ENCODE assay signal across 28 cellular contexts in genomic region chr1:22915816-22916468, GRCh38. TPM values are rescaled to one million over a fixed set of nuclear protein-coding genes. Genes with fewer than 3 reads are reported as not detected.
A peak's percentile ranks its signal among the peaks of the same experiment; 100 is the strongest.
DNase-seq lines count a peak whose midpoint lies in the region; ATAC-seq, FAIRE-seq and TF ChIP-seq lines count a peak whose summit lies in the region.
"Had no signal": no experiment of that assay in that cellular context is flagged by ENCODE, and none has a peak within 500 bp of the region (broad histone marks: within the 10 kb centered on the region; RNA-seq: fewer than 3 reads in every experiment).

No MANE protein-coding gene starts in this region.

- H3K27ac Mint-ChIP-seq in endodermal cell, result no peak overlapping the region
- H3K27ac Mint-ChIP-seq: mesothelial cell of epicardium; natural killer cell treated with Interleukin-12 subunit alpha and Interleukin-12 subunit beta and Interleukin-15 and Interleukin-18, amount 100 ng/mL, for 72 hours; T-helper 17 cell had no signal

- ATAC-seq in GM18520 (IDR thresholded peaks at IDR 0.05; ENCODE audit: unreplicated experiment) (no peak), HG02623 (IDR thresholded peaks at IDR 0.05; ENCODE audit: unreplicated experiment) (no peak)
- ATAC-seq: left ventricle myocardium superior; natural killer cell treated with Interleukin-12 subunit alpha and Interleukin-12 subunit beta and Interleukin-15 and Interleukin-18, amount 100 ng/mL, for 72 hours; T-helper 17 cell had no signal

- H3K4me1 ChIP-seq in endodermal cell (ENCODE audit: control insufficient read depth, insufficient read depth, low read length), result no peaks in the 10 kb centered on the region
- H3K4me1 ChIP-seq in small intestine (ENCODE audit: control insufficient read depth in 2 of 2, insufficient read depth in 1 of 2, low read depth in 1 of 2, low read length in 1 of 2), result no peaks in the 10 kb centered on the region
- H3K4me1 ChIP-seq: colonic mucosa, transverse colon had no signal

- H3K9me3 Mint-ChIP-seq in endodermal cell, result no peaks in the 10 kb centered on the region
- H3K9me3 Mint-ChIP-seq: mesothelial cell of epicardium; natural killer cell treated with Interleukin-12 subunit alpha and Interleukin-12 subunit beta and Interleukin-15 and Interleukin-18, amount 100 ng/mL, for 72 hours had no signal

- peaks cover 6% of the 10 kb centered on the region for H3K36me3 Mint-ChIP-seq in endodermal cell (ENCODE audit: low read depth)
- H3K36me3 Mint-ChIP-seq: natural killer cell treated with Interleukin-12 subunit alpha and Interleukin-12 subunit beta and Interleukin-15 and Interleukin-18, amount 100 ng/mL, for 72 hours had no signal

- H3K27ac ChIP-seq in endodermal cell (ENCODE audit: low read depth, low read length) (no peak overlapping the region), small intestine (ENCODE audit: low read depth in 1 of 2, low read length in 1 of 2) (no peak overlapping the region)
- H3K27ac ChIP-seq: colonic mucosa, SK-N-MC, transverse colon had no signal

- H3K4me3 ChIP-seq in endodermal cell (ENCODE audit: low read length), result no peak overlapping the region
- H3K4me3 ChIP-seq in small intestine (ENCODE audit: low read depth in 1 of 2, low read length in 2 of 2), result no peak overlapping the region
- H3K4me3 ChIP-seq: colonic mucosa, SK-N-MC, transverse colon had no signal

- FAIRE-seq in small intestine (lab: Jason Lieb, UNC), result no peak
- FAIRE-seq: A204.1, GM18507, HTR-8/SVneo, islet of Langerhans had no signal

- peaks cover 7% of the 10 kb centered on the region for H3K4me1 Mint-ChIP-seq in endodermal cell
- H3K4me1 Mint-ChIP-seq: T-helper 17 cell had no signal

- H3K9ac ChIP-seq in endodermal cell (ENCODE audit: extremely low read depth, low read length, poor library complexity, severe bottlenecking), result no peak overlapping the region

- no peaks in the 10 kb centered on the region for H3K27me3 ChIP-seq in endodermal cell (ENCODE audit: control insufficient read depth, insufficient read depth, low read length, poor library complexity, severe bottlenecking)
- no peaks in the 10 kb centered on the region for H3K27me3 ChIP-seq in small intestine (ENCODE audit: control insufficient read depth in 2 of 2, insufficient read depth in 2 of 2, low read length in 2 of 2)
- H3K27me3 ChIP-seq: colonic mucosa, transverse colon had no signal

- WGBS in endodermal cell (ENCODE audit: insufficient coverage in 1 of 2, insufficient read length in 1 of 2), 2 experiments, result 81% methylated on average over 15 of the region's 15 CpGs; no CpG with 5 or more reads in 1 of the 2 experiments
- WGBS in small intestine, 3 donors, result 49 to 58% (median 54%) methylated on average over 15 of the region's 15 CpGs

- peak; percentile 21 for DNase-seq in NCI-H2227 (lab: John Stamatoyannopoulos, UW; ENCODE audit: unreplicated experiment)
- DNase-seq in NCI-H2227 treated with DMSO at 0.1 percent for 48 hours (lab: John Stamatoyannopoulos, UW), result no peak
- peak; percentile 25 for DNase-seq in NCI-H345 treated with DMSO at 0.1 percent for 48 hours (lab: John Stamatoyannopoulos, UW; ENCODE audit: unreplicated experiment)
- peak; percentile 70 for DNase-seq in endodermal cell
- DNase-seq in mucosa of gallbladder (ENCODE audit: low spot score), result no peak
- no peak for DNase-seq in small intestine
- DNase-seq: activated CD4-positive, alpha-beta T cell treated with anti-CD3 and anti-CD28 coated beads for 4 hours; activated naive CD4-positive, alpha-beta T cell treated with Interleukin-2 at 50 U/mL for 16 hours; activated T-cell treated with anti-CD3 and anti-CD28 coated beads, Interleukin-2, amount 50 U/mL, for 48 hours; colonic mucosa; GOT3; KG1; left ventricle myocardium superior; NCI-H1930; RPMI8226; stimulated activated CD8-positive, alpha-beta memory T cell treated with anti-CD3 and anti-CD28 coated beads, Interleukin-4, amount 100 ng/mL, for 48 hours; T-helper 17 cell; transverse colon had no signal

- no peak for TF ChIP-seq CTCF in endodermal cell (conservative IDR thresholded peaks at IDR 0.05)

- H3K4me3 Mint-ChIP-seq in endodermal cell, result no peak overlapping the region
- H3K4me3 Mint-ChIP-seq: mesothelial cell of epicardium; natural killer cell treated with Interleukin-12 subunit alpha and Interleukin-12 subunit beta and Interleukin-15 and Interleukin-18, amount 100 ng/mL, for 72 hours; T-helper 17 cell had no signal

- H3K27me3 Mint-ChIP-seq in endodermal cell (ENCODE audit: insufficient read depth), result no peaks in the 10 kb centered on the region

- H3K9me3 ChIP-seq in endodermal cell (ENCODE audit: control insufficient read depth, low read length) (no peaks in the 10 kb centered on the region), small intestine (ENCODE audit: control insufficient read depth, low read depth) (no peaks in the 10 kb centered on the region)
- H3K9me3 ChIP-seq: colonic mucosa, transverse colon had no signal

- H3K36me3 ChIP-seq in endodermal cell (ENCODE audit: control insufficient read depth, insufficient read depth, low read length) (peaks cover 4% of the 10 kb centered on the region), small intestine (ENCODE audit: control insufficient read depth in 2 of 2, insufficient read depth in 2 of 2, low read length in 2 of 2) (no peaks in the 10 kb centered on the region)
- H3K36me3 ChIP-seq: colonic mucosa, transverse colon had no signal

RNA-seq across cellular contexts. Expression of gene LACTBL1, which starts 56.7 kb away (rescaled TPM):
- total RNA-seq in endodermal cell (not detected), mucosa of gallbladder (not detected)
- polyA plus RNA-seq in endodermal cell (2013, experiment 1 of 2), result not detected
- not detected for polyA plus RNA-seq in endodermal cell (2013, experiment 2 of 2)
- not detected for polyA plus RNA-seq in small intestine
- total RNA-seq: activated CD8-positive, alpha-beta memory T cell treated with anti-CD3 and anti-CD28 coated beads for 36 hours; colonic mucosa; left ventricle myocardium superior; mesothelial cell of epicardium; natural killer cell treated with Interleukin-12 subunit alpha and Interleukin-12 subunit beta and Interleukin-15 and Interleukin-18, amount 100 ng/mL, for 72 hours; T-helper 17 cell; transverse colon had no signal

Comparison
In these comparisons a context has a peak if more than half of its experiments do, and no peak if none do; other contexts are left out.
1. DNase-seq: peak in NCI-H2227 (single experiment), NCI-H345 treated with DMSO at 0.1 percent for 48 hours (single experiment) and endodermal cell (single experiment); none in NCI-H2227 treated with DMSO at 0.1 percent for 48 hours (single experiment), mucosa of gallbladder (single experiment) and small intestine (single experiment).